ENCODE assay signal across 11 cellular contexts in genomic region chr1:18099026-18099425, GRCh38. TPM values are rescaled to one million over a fixed set of nuclear protein-coding genes. Genes with fewer than 3 reads are reported as not detected.
"Had no signal": no experiment of that assay in that cellular context is flagged by ENCODE, and none has a peak within 500 bp of the region (broad histone marks: within the 10 kb centered on the region; RNA-seq: fewer than 3 reads in every experiment).

No MANE protein-coding gene starts in this region.

- FAIRE-seq: HepG2, HTR-8/SVneo had no signal

- H3K9me3 Mint-ChIP-seq: HFFc6, IgD-negative memory B cell had no signal

- DNase-seq: H7, HFFc6, KBM-7 had no signal

- H3K9me3 ChIP-seq: HAP-1 had no signal

- H3K36me3 Mint-ChIP-seq: IgD-negative memory B cell had no signal

- H3K27ac Mint-ChIP-seq: GM23338, HFFc6, IgD-negative memory B cell had no signal

- H3K4me1 Mint-ChIP-seq: IgD-negative memory B cell had no signal

- H3K4me3 Mint-ChIP-seq: GM23338, HFFc6 had no signal

- H2AFZ ChIP-seq: GM23338 had no signal

- H3K36me3 ChIP-seq: HAP-1 had no signal

- H3K4me1 ChIP-seq: HAP-1 had no signal

- H3K4me3 ChIP-seq: GM23338, HAP-1 had no signal

- ATAC-seq: GM23338, HCT116, HepG2 had no signal

- H3K4me2 ChIP-seq: GM23338 had no signal

RNA-seq across cellular contexts. Expression of gene IGSF21, which starts 8.6 kb away (rescaled TPM):
- total RNA-seq: H4, HepG2, HFFc6, HT-29 had no signal
- polyA plus RNA-seq: HepG2, IgD-negative memory B cell had no signal
